Comparison of ENCODE assay signal across 1 cellular context in the genomic region with DNA sequence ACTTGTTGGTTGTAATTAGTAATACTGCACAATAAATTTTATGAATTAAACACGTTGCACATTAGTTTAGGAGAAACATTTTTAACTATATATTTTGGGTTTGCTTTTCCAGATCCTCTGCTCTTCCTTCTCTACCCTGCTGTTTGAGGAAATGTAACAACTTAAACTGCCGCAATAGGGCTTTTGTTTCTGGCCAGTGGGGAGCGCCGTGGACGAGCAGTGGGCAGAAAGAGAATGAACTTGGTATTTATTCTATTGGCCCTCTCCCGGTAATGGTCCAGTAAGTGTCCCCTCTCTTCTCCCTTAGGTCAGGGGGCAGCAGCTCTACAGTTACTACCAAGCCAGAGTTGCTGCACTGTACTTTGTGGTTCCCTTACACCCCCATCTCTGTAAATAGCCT.
TF ChIP-seq lines count a peak whose summit lies in the region.

No MANE protein-coding gene starts in this region.

TF ChIP-seq in H1, 55 proteins besides CTCF, POLR2A, EP300 and RAD21:
- TF ChIP-seq BACH1 (IDR thresholded peaks at IDR 0.05; ENCODE audit: low read length) = no peak
- TF ChIP-seq SIRT6 (IDR thresholded peaks at IDR 0.05; ENCODE audit: low read length) = no peak
- no peak for TF ChIP-seq SIX5 (IDR thresholded peaks at IDR 0.05; ENCODE audit: low read depth, low read length)
- peak in 1 of 2 experiments; percentile 66; a peak in 1 of 4 replicates for TF ChIP-seq HDAC2 (IDR thresholded peaks at IDR 0.05; ENCODE audit: borderline replicate concordance in 1 of 2, low read depth in 2 of 2, low read length in 2 of 2)
- no peak for TF ChIP-seq CTBP2 (IDR thresholded peaks at IDR 0.05; ENCODE audit: borderline replicate concordance, insufficient read depth, insufficient read length, low read length)
- TF ChIP-seq, protein P1, sequence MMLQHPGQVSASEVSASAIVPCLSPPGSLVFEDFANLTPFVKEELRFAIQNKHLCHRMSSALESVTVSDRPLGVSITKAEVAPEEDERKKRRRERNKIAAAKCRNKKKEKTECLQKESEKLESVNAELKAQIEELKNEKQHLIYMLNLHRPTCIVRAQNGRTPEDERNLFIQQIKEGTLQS (IDR thresholded peaks at IDR 0.05; ENCODE audit: insufficient read depth, low read depth, low read length) = no peak
- peak; percentile 19 for TF ChIP-seq NANOG (IDR thresholded peaks at IDR 0.05; ENCODE audit: insufficient read depth, low read depth, low read length, poor library complexity, severe bottlenecking)
- TF ChIP-seq SIN3A (conservative IDR thresholded peaks at IDR 0.05 in 1 of 2, IDR thresholded peaks at IDR 0.05 in 1 of 2; ENCODE audit: low read depth in 1 of 2, low read length in 2 of 2) = no peak
